Comparison of ENCODE assay signal across 8 cellular contexts in genomic region chr21:43767980-43768867, GRCh38. TPM values are rescaled to one million over a fixed set of nuclear protein-coding genes. Genes with fewer than 3 reads are reported as not detected.
DNase-seq lines count a peak whose midpoint lies in the region; ATAC-seq and TF ChIP-seq lines count a peak whose summit lies in the region.

No MANE protein-coding gene starts in this region.

- ATAC-seq in right cardiac atrium, result peak; percentile 47 to 62

- H3K4me1 Mint-ChIP-seq in activated CD4-positive, alpha-beta T cell treated with anti-CD3 and anti-CD28 coated beads, Interleukin-2, amount 10 ng/mL, durations not matched to agents 7 days and 5 days, result peaks cover 6% of the 10 kb centered on the region

- intact Hi-C loops in right cardiac atrium (cut with DNase I), result no loop called here

- 60% methylated on average over 34 of the region's 34 CpGs for WGBS in right cardiac atrium

- H3K9me3 Mint-ChIP-seq in activated CD4-positive, alpha-beta T cell treated with anti-CD3 and anti-CD28 coated beads, Interleukin-2, amount 10 ng/mL, durations not matched to agents 7 days and 5 days, result peaks cover 4% of the 10 kb centered on the region

- peaks cover 18% of the 10 kb centered on the region for H3K36me3 Mint-ChIP-seq in activated CD4-positive, alpha-beta T cell treated with anti-CD3 and anti-CD28 coated beads, Interleukin-2, amount 10 ng/mL, durations not matched to agents 7 days and 5 days (ENCODE audit: low read depth)

- no peak overlapping the region for H3K4me3 ChIP-seq in HFF-Myc (replicated peaks; ENCODE audit: low read depth, low read length)
- H3K4me3 ChIP-seq in right cardiac atrium (ENCODE audit: low read length), result no peak overlapping the region
- H3K4me3 ChIP-seq in skin epidermis, result no peak overlapping the region

- no peaks in the 10 kb centered on the region for H3K4me1 ChIP-seq in right cardiac atrium (ENCODE audit: control insufficient read depth, insufficient read depth, low read length)

- CTCF ChIA-PET in activated CD4-positive, alpha-beta T cell treated with anti-CD3 and anti-CD28 coated beads, Interleukin-2, amount 10 ng/mL, durations not matched to agents 7 days and 5 days (lab: Charles Lee), result interaction anchor here (0.9 to 1.2 kb wide), 3 partner anchors 10 to 33 kb away, joined by 3 read pairs; no protein-coding TSS in a partner anchor

- no peaks in the 10 kb centered on the region for H3K27me3 Mint-ChIP-seq in activated CD4-positive, alpha-beta T cell treated with anti-CD3 and anti-CD28 coated beads, Interleukin-2, amount 10 ng/mL, durations not matched to agents 7 days and 5 days

- H3K4me3 Mint-ChIP-seq in activated CD4-positive, alpha-beta T cell treated with anti-CD3 and anti-CD28 coated beads, Interleukin-2, amount 10 ng/mL, durations not matched to agents 7 days and 5 days, result no peak overlapping the region

- POLR2A ChIA-PET in activated CD4-positive, alpha-beta T cell treated with anti-CD3 and anti-CD28 coated beads, Interleukin-2, amount 10 ng/mL, durations not matched to agents 7 days and 5 days (lab: Charles Lee), result no interaction called here

- no peaks in the 10 kb centered on the region for H3K9me3 ChIP-seq in right cardiac atrium (ENCODE audit: control insufficient read depth, low read length)

- peak; percentile 43 for DNase-seq in HFF-Myc (ENCODE audit: extremely low read depth, low read depth)
- peak; percentile 33 for DNase-seq in UCSD-AML1 (lab: John Stamatoyannopoulos, UW; ENCODE audit: unreplicated experiment)
- DNase-seq in right cardiac atrium, result peak in 2 of 3 donors; percentile 60 to 76
- no peak for DNase-seq in activated gamma-delta T cell treated with Interleukin-2 at 50 U/mL for 16 hours
- DNase-seq in stimulated activated CD4-positive, alpha-beta T cell treated with anti-CD3 and anti-CD28 coated beads, Interleukin-12 subunit alpha, Interleukin-12 subunit beta, amount 100 ng/mL, for 4 hours, result no peak
- no peak for DNase-seq in DMS79 treated with DMSO at 0.1 percent for 48 hours (lab: John Stamatoyannopoulos, UW)
- DNase-seq in activated CD4-positive, alpha-beta T cell treated with anti-CD3 and anti-CD28 coated beads, Interleukin-2, amount 10 ng/mL, durations not matched to agents 7 days and 5 days, result no peak

- H3K27ac ChIP-seq in right cardiac atrium (ENCODE audit: low read length) (no peak overlapping the region), skin epidermis (peak overlapping the region in 20 of 21 experiments; percentile 15 to 79 (median 54))

- H3K27me3 ChIP-seq in right cardiac atrium (ENCODE audit: control insufficient read depth, insufficient read depth), result no peaks in the 10 kb centered on the region

- no peak overlapping the region for H3K27ac Mint-ChIP-seq in activated CD4-positive, alpha-beta T cell treated with anti-CD3 and anti-CD28 coated beads, Interleukin-2, amount 10 ng/mL, durations not matched to agents 7 days and 5 days

- no peak for TF ChIP-seq CTCF in HFF-Myc (IDR thresholded peaks at IDR 0.05; ENCODE audit: low read depth, low read length, missing control alignments)

RNA-seq across cellular contexts. Expression of gene CSTB, which starts 7.9 kb away (rescaled TPM):
- total RNA-seq in right cardiac atrium, result 10 to 100 TPM; 28.6 to 36.2 (median 31.8) TPM
- polyA plus RNA-seq in right cardiac atrium, result 57.5 TPM
- 10 to 100 TPM; 44.4 to 48.7 TPM for total RNA-seq in activated CD4-positive, alpha-beta T cell treated with anti-CD3 and anti-CD28 coated beads, Interleukin-2, amount 10 ng/mL, durations not matched to agents 7 days and 5 days

RNA-seq across cellular contexts. Expression of gene RRP1, which starts 21.2 kb away (rescaled TPM):
- 10 to 100 TPM in 3 of 4 donors, 1 to 10 TPM in 1; 9.6 to 12.9 (median 11.1) TPM for total RNA-seq in right cardiac atrium
- 7.2 TPM for polyA plus RNA-seq in right cardiac atrium
- total RNA-seq in activated CD4-positive, alpha-beta T cell treated with anti-CD3 and anti-CD28 coated beads, Interleukin-2, amount 10 ng/mL, durations not matched to agents 7 days and 5 days, result 10 to 100 TPM; 25.3 to 28.5 TPM

RNA-seq across cellular contexts. Expression of gene PDXK, which starts 49.3 kb away (rescaled TPM):
- total RNA-seq in right cardiac atrium, result 100 to 1,000 TPM in 1 of 4 donors, 10 to 100 TPM in 3; 74.9 to 102 (median 83.5) TPM
- 53.3 TPM for polyA plus RNA-seq in right cardiac atrium
- 10 to 100 TPM; 74.0 to 81.4 TPM for total RNA-seq in activated CD4-positive, alpha-beta T cell treated with anti-CD3 and anti-CD28 coated beads, Interleukin-2, amount 10 ng/mL, durations not matched to agents 7 days and 5 days

Comparison
In these comparisons a context has a peak if more than half of its experiments do, and no peak if none do; other contexts are left out.
1. DNase-seq: peak in HFF-Myc (single experiment), UCSD-AML1 (single experiment) and right cardiac atrium (2 of 3); none in activated gamma-delta T cell treated with Interleukin-2 at 50 U/mL for 16 hours (single experiment), stimulated activated CD4-positive, alpha-beta T cell treated with anti-CD3 and anti-CD28 coated beads, Interleukin-12 subunit alpha, Interleukin-12 subunit beta, amount 100 ng/mL, for 4 hours (single experiment), DMS79 treated with DMSO at 0.1 percent for 48 hours (single experiment) and activated CD4-positive, alpha-beta T cell treated with anti-CD3 and anti-CD28 coated beads, Interleukin-2, amount 10 ng/mL, durations not matched to agents 7 days and 5 days (single experiment).